9 cellular contexts compared by ENCODE assay signal in the genomic region with DNA sequence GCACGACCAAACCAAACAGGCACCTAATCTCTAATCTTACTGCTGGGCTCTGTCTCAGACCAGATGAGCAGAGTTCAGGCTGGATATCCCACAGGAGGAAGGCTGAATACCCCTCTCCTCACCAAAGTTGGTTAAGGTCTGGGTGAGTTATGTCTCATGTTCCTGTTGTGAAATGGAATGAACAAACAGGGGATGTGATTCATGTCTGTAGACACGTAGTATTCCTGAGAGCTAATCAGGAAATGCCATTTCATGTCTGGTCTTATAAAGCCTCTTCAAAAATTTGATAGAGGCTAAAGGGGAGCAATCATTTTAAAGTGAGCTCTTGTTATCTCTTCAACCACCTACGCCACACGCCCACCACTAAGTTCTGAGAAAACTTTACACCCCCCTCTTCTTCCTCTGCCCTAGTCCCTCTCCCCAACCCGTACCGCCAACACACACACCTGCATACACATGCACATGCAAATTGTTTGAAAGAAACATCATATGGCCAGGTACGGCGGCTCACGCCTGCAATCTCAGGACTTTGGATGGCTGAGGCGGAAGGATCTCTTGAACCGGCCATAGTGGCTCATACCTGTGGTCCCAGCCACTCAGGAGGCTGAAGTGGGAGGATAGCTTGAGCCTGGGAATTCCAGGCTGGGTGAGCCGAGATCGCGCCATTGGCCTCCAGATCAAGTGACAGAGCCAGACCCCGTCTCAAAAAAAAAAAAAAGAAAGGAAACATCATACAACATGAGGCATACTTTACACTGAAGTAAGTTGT.
DNase-seq lines count a peak whose midpoint lies in the region; ATAC-seq, FAIRE-seq and TF ChIP-seq lines count a peak whose summit lies in the region.
"Had no signal": no experiment of that assay in that cellular context is flagged by ENCODE, and none has a peak within 500 bp of the region (broad histone marks: within the 10 kb centered on the region; RNA-seq: fewer than 3 reads in every experiment).

No MANE protein-coding gene starts in this region.

- DNase-seq in GM12892 (ENCODE audit: insufficient read length) (no peak), RPMI7951 (ENCODE audit: low read depth) (peak; percentile 69), fibroblast of gingiva (ENCODE audit: low read depth) (peak; percentile 79), tibial artery (no peak)
- DNase-seq in T-helper 2 cell treated with Interferon-gamma antibody and Interleukin-4, amounts not matched to agents 5 μg/mL and 100 μg/mL, for 36 hours (ENCODE audit: low spot score) = no peak
- no peak for DNase-seq in activated effector memory CD4-positive, alpha-beta T cell treated with Interleukin-2 at 50 U/mL for 16 hours
- DNase-seq: stimulated activated CD8-positive, alpha-beta memory T cell treated with anti-CD3 and anti-CD28 coated beads, Interleukin-4, amount 100 ng/mL, for 48 hours had no signal

- H3K4me2 ChIP-seq in skeletal muscle satellite cell (ENCODE audit: low read length) = peak overlapping the region; percentile 64

- H3K4me1 ChIP-seq in skeletal muscle satellite cell (ENCODE audit: control insufficient read depth, insufficient read depth, low read length) (peaks cover 57% of the 10 kb centered on the region), tibial artery (no peaks in the 10 kb centered on the region)

- no peaks in the 10 kb centered on the region for H3K27me3 Mint-ChIP-seq in T-helper 2 cell treated with Interferon-gamma antibody and Interleukin-4, amounts not matched to agents 5 μg/mL and 100 μg/mL, for 36 hours (ENCODE audit: low read depth)

- H3K9me3 ChIP-seq in skeletal muscle satellite cell (replicated peaks; ENCODE audit: low read length) = no peaks in the 10 kb centered on the region
- no peaks in the 10 kb centered on the region for H3K9me3 ChIP-seq in tibial artery

- ATAC-seq in HG02588 (IDR thresholded peaks at IDR 0.05; ENCODE audit: unreplicated experiment) = no peak

- no peak for TF ChIP-seq CTCF in tibial artery (IDR thresholded peaks at IDR 0.05)

- peaks cover 8% of the 10 kb centered on the region for H3K4me1 Mint-ChIP-seq in T-helper 2 cell treated with Interferon-gamma antibody and Interleukin-4, amounts not matched to agents 5 μg/mL and 100 μg/mL, for 36 hours (ENCODE audit: low read depth)

- H3K4me3 Mint-ChIP-seq in T-helper 2 cell treated with Interferon-gamma antibody and Interleukin-4, amounts not matched to agents 5 μg/mL and 100 μg/mL, for 36 hours = no peak overlapping the region

- H3K27me3 ChIP-seq in skeletal muscle satellite cell (ENCODE audit: control insufficient read depth, insufficient read depth, low read length) (no peaks in the 10 kb centered on the region), tibial artery (no peaks in the 10 kb centered on the region)

- no peaks in the 10 kb centered on the region for H3K36me3 ChIP-seq in skeletal muscle satellite cell (ENCODE audit: insufficient read depth, low read length)
- H3K36me3 ChIP-seq in tibial artery = no peaks in the 10 kb centered on the region

- H3K4me3 ChIP-seq in skeletal muscle satellite cell (ENCODE audit: low read length) (peak overlapping the region; percentile 32), tibial artery (no peak overlapping the region)

- peak; percentile 40 for FAIRE-seq in GM12892 (lab: Jason Lieb, UNC)

- no peaks in the 10 kb centered on the region for H3K9me3 Mint-ChIP-seq in T-helper 2 cell treated with Interferon-gamma antibody and Interleukin-4, amounts not matched to agents 5 μg/mL and 100 μg/mL, for 36 hours

- TF ChIP-seq POLR2A in GM12892 (IDR thresholded peaks at IDR 0.05; ENCODE audit: low read depth, low read length) = no peak

- no peak overlapping the region for H3K27ac Mint-ChIP-seq in T-helper 2 cell treated with Interferon-gamma antibody and Interleukin-4, amounts not matched to agents 5 μg/mL and 100 μg/mL, for 36 hours

- intact Hi-C loops in tibial artery (cut with DNase I; ENCODE audit: low total_unique reads) = no loop called here

- H3K36me3 Mint-ChIP-seq in T-helper 2 cell treated with Interferon-gamma antibody and Interleukin-4, amounts not matched to agents 5 μg/mL and 100 μg/mL, for 36 hours (ENCODE audit: low read depth) = no peaks in the 10 kb centered on the region

- peak overlapping the region; percentile 78 for H3K9ac ChIP-seq in skeletal muscle satellite cell (ENCODE audit: low read depth, low read length)

- no peak overlapping the region for H3K27ac ChIP-seq in tibial artery

Comparison
In these comparisons a context has a peak if more than half of its experiments do, and no peak if none do; other contexts are left out.
1. DNase-seq: peak in RPMI7951 (single experiment) and fibroblast of gingiva (single experiment); none in GM12892 (single experiment), T-helper 2 cell treated with Interferon-gamma antibody and Interleukin-4, amounts not matched to agents 5 μg/mL and 100 μg/mL, for 36 hours (single experiment), activated effector memory CD4-positive, alpha-beta T cell treated with Interleukin-2 at 50 U/mL for 16 hours (single experiment) and tibial artery (0 of 2).